Comparison of ENCODE assay signal across 1 cellular context in the genomic region with DNA sequence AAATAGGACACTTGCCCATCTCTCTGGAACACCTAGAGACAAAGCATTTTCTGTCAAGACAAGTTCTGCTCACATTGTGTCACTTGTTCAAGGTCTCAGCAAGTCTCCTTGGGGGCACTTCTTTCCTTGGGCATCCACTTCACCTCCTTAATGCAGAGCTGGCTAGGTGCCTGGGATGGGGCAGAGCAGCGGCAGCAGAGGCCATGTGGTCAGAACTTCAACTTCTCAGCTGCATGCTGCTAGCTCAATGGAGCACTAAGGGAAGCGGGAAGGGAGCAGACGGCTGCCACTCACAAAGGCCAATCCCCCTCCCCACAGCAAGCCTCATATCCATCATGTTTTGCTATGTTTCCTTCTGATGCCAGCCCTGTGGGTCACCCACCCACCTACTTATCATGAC.
TF ChIP-seq lines count a peak whose summit lies in the region.

No MANE protein-coding gene starts in this region.

TF ChIP-seq in A549, 52 proteins besides CTCF, POLR2A, EP300 and RAD21 (continued from another document):
- TF ChIP-seq, protein P1, sequence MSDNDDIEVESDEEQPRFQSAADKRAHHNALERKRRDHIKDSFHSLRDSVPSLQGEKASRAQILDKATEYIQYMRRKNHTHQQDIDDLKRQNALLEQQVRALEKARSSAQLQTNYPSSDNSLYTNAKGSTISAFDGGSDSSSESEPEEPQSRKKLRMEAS (IDR thresholded peaks at IDR 0.05) = peak; percentile 63
- TF ChIP-seq CBX8 (IDR thresholded peaks at IDR 0.05) = no peak
- TF ChIP-seq, protein P2, sequence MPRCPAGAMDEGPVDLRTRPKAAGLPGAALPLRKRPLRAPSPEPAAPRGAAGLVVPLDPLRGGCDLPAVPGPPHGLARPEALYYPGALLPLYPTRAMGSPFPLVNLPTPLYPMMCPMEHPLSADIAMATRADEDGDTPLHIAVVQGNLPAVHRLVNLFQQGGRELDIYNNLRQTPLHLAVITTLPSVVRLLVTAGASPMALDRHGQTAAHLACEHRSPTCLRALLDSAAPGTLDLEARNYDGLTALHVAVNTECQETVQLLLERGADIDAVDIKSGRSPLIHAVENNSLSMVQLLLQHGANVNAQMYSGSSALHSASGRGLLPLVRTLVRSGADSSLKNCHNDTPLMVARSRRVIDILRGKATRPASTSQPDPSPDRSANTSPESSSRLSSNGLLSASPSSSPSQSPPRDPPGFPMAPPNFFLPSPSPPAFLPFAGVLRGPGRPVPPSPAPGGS (IDR thresholded peaks at IDR 0.05) = no peak
- TF ChIP-seq TP53 (CRISPR knock-in tag; IDR thresholded peaks at IDR 0.05) = 0 out of 2 replicates have a peak, but pooled peaks have one; percentile 53
- no peak for TF ChIP-seq RNF2 (IDR thresholded peaks at IDR 0.05; ENCODE audit: borderline replicate concordance, low read depth)
- 0 out of 2 replicates have a peak, but pooled peaks have one; percentile 40 for TF ChIP-seq EHF (CRISPR knock-in tag; IDR thresholded peaks at IDR 0.05)
- TF ChIP-seq, protein P3, sequence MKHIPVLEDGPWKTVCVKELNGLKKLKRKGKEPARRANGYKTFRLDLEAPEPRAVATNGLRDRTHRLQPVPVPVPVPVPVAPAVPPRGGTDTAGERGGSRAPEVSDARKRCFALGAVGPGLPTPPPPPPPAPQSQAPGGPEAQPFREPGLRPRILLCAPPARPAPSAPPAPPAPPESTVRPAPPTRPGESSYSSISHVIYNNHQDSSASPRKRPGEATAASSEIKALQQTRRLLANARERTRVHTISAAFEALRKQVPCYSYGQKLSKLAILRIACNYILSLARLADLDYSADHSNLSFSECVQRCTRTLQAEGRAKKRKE (CRISPR knock-in tag; IDR thresholded peaks at IDR 0.05; ENCODE audit: low read depth) = 0 out of 2 replicates have a peak, but pooled peaks have one; percentile 5
TF ChIP-seq in A549: peak in this region for 6.
